In genomic region chr1:23395849-23396248, GRCh38 we compare ENCODE assay signal across 18 cellular contexts. TPM values are rescaled to one million over a fixed set of nuclear protein-coding genes. Genes with fewer than 3 reads are reported as not detected.
DNase-seq lines count a peak whose midpoint lies in the region; ATAC-seq and TF ChIP-seq lines count a peak whose summit lies in the region.
"Had no signal": no experiment of that assay in that cellular context is flagged by ENCODE, and none has a peak within 500 bp of the region (broad histone marks: within the 10 kb centered on the region; RNA-seq: fewer than 3 reads in every experiment).

No MANE protein-coding gene starts in this region.

- intact Hi-C loops in heart left ventricle (cut with DNase I), result loop anchor here in 2 of 10 donors (2.0 kb wide), 2 partner anchors 25 to 27 kb away; partner anchors contain the start of gene ZNF436 (in 1 of the 2)
- intact Hi-C loops in Right ventricle myocardium superior (cut with DNase I), result no loop called here
- intact Hi-C loops in mammary epithelial cell (cut with micrococcal nuclease), result no loop called here
- intact Hi-C loops in transverse colon (cut with DNase I; ENCODE audit: low total_unique reads), result no loop called here

- H2AFZ ChIP-seq in mammary epithelial cell (ENCODE audit: low read depth, low read length), result no peak overlapping the region

- H4K20me1 ChIP-seq in mammary epithelial cell (ENCODE audit: insufficient read depth, low read length), result no peaks in the 10 kb centered on the region

- no peaks in the 10 kb centered on the region for H3K79me2 ChIP-seq in mammary epithelial cell (ENCODE audit: insufficient read depth, low read length)

- H3K9me3 ChIP-seq in heart left ventricle (peaks cover 0 to 4% (median 0%) of the 10 kb centered on the region in 12 donors), mammary epithelial cell (replicated peaks; ENCODE audit: insufficient read depth, low read length) (no peaks in the 10 kb centered on the region), muscle layer of colon (ENCODE audit: low read length) (no peaks in the 10 kb centered on the region), transverse colon (no peaks in the 10 kb centered on the region)
- H3K9me3 ChIP-seq: esophagus squamous epithelium, mucosa of descending colon, prostate gland had no signal

- ATAC-seq in heart left ventricle (no peak), Right ventricle myocardium superior (ENCODE audit: poor library complexity) (no peak), GM21390 (IDR thresholded peaks at IDR 0.05; ENCODE audit: unreplicated experiment) (no peak)
- ATAC-seq: activated CD4-positive, CD25-positive, alpha-beta regulatory T cell treated with anti-CD3 and anti-CD28 coated beads, Interleukin-2, amount 50 U/mL, for 24 hours; mucosa of descending colon had no signal

- no peak overlapping the region for H3K4me2 ChIP-seq in mammary epithelial cell (ENCODE audit: insufficient read depth, low read depth, low read length)

- H3K27ac ChIP-seq in heart left ventricle (peak overlapping the region in 9 of 12 donors; percentile 50 to 86 (median 79)), mammary epithelial cell (ENCODE audit: insufficient read depth, low read depth, low read length) (no peak overlapping the region), muscle layer of colon (ENCODE audit: low read depth, low read length) (peak overlapping the region; percentile 84), transverse colon (peak overlapping the region; percentile 73 to 86 (median 79))
- H3K27ac ChIP-seq: HL-60 had no signal

- CTCF ChIA-PET in mammary epithelial cell (lab: Charles Lee; ENCODE audit: low non-redundant PET), result no interaction called here

- H3K4me3 ChIP-seq in heart left ventricle (no peak overlapping the region), mammary epithelial cell (replicated peaks in 1 of 3; ENCODE audit: insufficient read depth in 1 of 3, low read depth in 2 of 3, low read length in 3 of 3) (no peak overlapping the region), muscle layer of colon (ENCODE audit: low read depth in 1 of 2, low read length in 2 of 2) (no peak overlapping the region), transverse colon (no peak overlapping the region)
- H3K4me3 ChIP-seq: mucosa of descending colon, prostate gland had no signal

- H3K36me3 ChIP-seq in heart left ventricle (peaks cover 0 to 13% (median 0%) of the 10 kb centered on the region in 9 donors), mammary epithelial cell (ENCODE audit: insufficient read depth, low read length) (no peaks in the 10 kb centered on the region), muscle layer of colon (ENCODE audit: insufficient read depth, low read length) (peaks cover 44% of the 10 kb centered on the region), transverse colon (peaks cover 0 to 8% (median 0%) of the 10 kb centered on the region in 4 donors)
- H3K36me3 ChIP-seq: prostate gland had no signal

- H3K4me1 ChIP-seq in heart left ventricle, result peaks cover 4 to 38% (median 26%) of the 10 kb centered on the region in 12 donors
- H3K4me1 ChIP-seq in mammary epithelial cell (ENCODE audit: insufficient read depth, low read length), result peaks cover 6% of the 10 kb centered on the region
- H3K4me1 ChIP-seq in muscle layer of colon (ENCODE audit: insufficient read depth, low read length), result peaks cover 24% of the 10 kb centered on the region
- peaks cover 0 to 26% (median 18%) of the 10 kb centered on the region in 4 donors for H3K4me1 ChIP-seq in transverse colon

- H3K27me3 ChIP-seq in heart left ventricle (no peaks in the 10 kb centered on the region), mammary epithelial cell (ENCODE audit: insufficient read depth, low read length) (no peaks in the 10 kb centered on the region), muscle layer of colon (ENCODE audit: control insufficient read depth in 1 of 2, insufficient read depth in 2 of 2, low read length in 2 of 2) (no peaks in the 10 kb centered on the region), transverse colon (no peaks in the 10 kb centered on the region)
- H3K27me3 ChIP-seq: esophagus squamous epithelium had no signal

- TF ChIP-seq POLR2A in heart left ventricle (IDR thresholded peaks at IDR 0.05), result no peak
- TF ChIP-seq POLR2A in transverse colon (IDR thresholded peaks at IDR 0.05), result no peak

- DNase-seq in heart left ventricle, result no peak
- DNase-seq in Right ventricle myocardium superior, result no peak
- peak; percentile 55 for DNase-seq in mammary epithelial cell
- DNase-seq in transverse colon, result no peak
- no peak for DNase-seq in NAMALWA (ENCODE audit: low spot score)
- DNase-seq: activated gamma-delta T cell; effector memory CD4-positive, alpha-beta T cell; esophagus squamous epithelium; GOT3; mucosa of descending colon; NCI-H1436; NCI-H2171 treated with DMSO at 0.1 percent for 48 hours; NCI-H526 treated with DMSO at 0.1 percent for 48 hours had no signal

- no peak for TF ChIP-seq EP300 in transverse colon (IDR thresholded peaks at IDR 0.05; ENCODE audit: low read depth)

- TF ChIP-seq CTCF in heart left ventricle (IDR thresholded peaks at IDR 0.05), result no peak
- TF ChIP-seq CTCF in mammary epithelial cell (conservative IDR thresholded peaks at IDR 0.05 in 1 of 2, IDR thresholded peaks at IDR 0.05 in 1 of 2; ENCODE audit: extremely low read depth in 1 of 2, insufficient read depth in 1 of 2, low read depth in 1 of 2, low read length in 2 of 2), result no peak
- no peak for TF ChIP-seq CTCF in transverse colon (IDR thresholded peaks at IDR 0.05)

- H3K9ac ChIP-seq in mammary epithelial cell (ENCODE audit: insufficient read depth, low read length) (no peak overlapping the region), muscle layer of colon (ENCODE audit: low read length) (no peak overlapping the region)

- WGBS in heart left ventricle, 4 donors, result 84 to 90% (median 88%) methylated on average over 4 of the region's 4 CpGs
- 88% methylated on average over 4 of the region's 4 CpGs for WGBS in mammary epithelial cell (ENCODE audit: low coverage, missing lambda C conversion rate)
- 89 to 90% methylated on average over 4 of the region's 4 CpGs for WGBS in transverse colon (ENCODE audit: low coverage in 1 of 2), 2 donors

- dilution Hi-C loops in mammary epithelial cell (cut with HindIII; ENCODE audit: low sequenced_read_pairs), result no loop called here

- BruUV-seq in mammary epithelial cell (replicated peaks; lab: Mats Ljungman, UMichigan), result no TSS peak

- in situ Hi-C loops in mammary epithelial cell (cut with MboI; ENCODE audit: low sequenced_read_pairs in 2 of 2) (no loop called here), transverse colon (cut with MboI; ENCODE audit: low pct_ligation_motif_present in 1 of 4, low pct_unique_long_range_greater_than_20kb in 1 of 4, low sequenced_read_pairs in 3 of 4) (no loop called here)

RNA-seq across cellular contexts. Expression of gene ZNF436, which starts 26.2 kb away (rescaled TPM):
- total RNA-seq in heart left ventricle (10 to 100 TPM in 6 of 9 donors, 1 to 10 TPM in 3; 8.1 to 29.8 (median 14.2) TPM), Right ventricle myocardium superior (11.4 TPM), mammary epithelial cell (10 to 100 TPM; 12.4 to 24.8 TPM), transverse colon (100 to 1,000 TPM in 1 of 4 donors, 10 to 100 TPM in 3; 12.5 to 125 (median 12.9) TPM)
- polyA plus RNA-seq in heart left ventricle (1 to 10 TPM; 3.1 to 4.9 TPM), mammary epithelial cell (6.3 TPM)
- 19.7 TPM for polyA minus RNA-seq in mammary epithelial cell

RNA-seq across cellular contexts. Expression of gene TCEA3, which starts 28.7 kb away (rescaled TPM):
- total RNA-seq in heart left ventricle, result 10 to 100 TPM; 40.1 to 87.3 (median 59.1) TPM
- polyA plus RNA-seq in heart left ventricle, result 10 to 100 TPM; 21.5 to 55.5 TPM
- total RNA-seq in Right ventricle myocardium superior, result 72.7 TPM
- 1 to 10 TPM in 1 of 2 donors, under 1 TPM in 1; 0.24 to 1.5 TPM for total RNA-seq in mammary epithelial cell
- polyA plus RNA-seq in mammary epithelial cell, result 0.56 TPM
- not detected for polyA minus RNA-seq in mammary epithelial cell
- 100 to 1,000 TPM; 137 to 761 (median 198) TPM for total RNA-seq in transverse colon

RNA-seq across cellular contexts. Expression of gene HNRNPR, which starts 51.8 kb away (rescaled TPM):
- 10 to 100 TPM; 38.0 to 83.5 (median 69.2) TPM for total RNA-seq in heart left ventricle
- 10 to 100 TPM; 39.8 to 96.1 TPM for polyA plus RNA-seq in heart left ventricle
- 53.5 TPM for total RNA-seq in Right ventricle myocardium superior
- 100 to 1,000 TPM in 1 of 2 donors, 10 to 100 TPM in 1; 35.2 to 133 TPM for total RNA-seq in mammary epithelial cell
- 98.1 TPM for polyA plus RNA-seq in mammary epithelial cell
- polyA minus RNA-seq in mammary epithelial cell, result 122 TPM
- 100 to 1,000 TPM in 1 of 4 donors, 10 to 100 TPM in 3; 13.5 to 120 (median 60.8) TPM for total RNA-seq in transverse colon

Comparison
In these comparisons a context has a peak if more than half of its experiments do, and no peak if none do; other contexts are left out.
1. RNA of gene TCEA3, which starts 28.7 kb away (total RNA-seq): 137 to 761 TPM in transverse colon, 72.7 TPM in Right ventricle myocardium superior (single experiment) and 40.1 to 87.3 TPM in heart left ventricle; 0.24 to 1.5 TPM in mammary epithelial cell; every median in the first group is over 10 times any median in the second.